Comparison of ENCODE assay signal across 6 cellular contexts in genomic region chr19:7916137-7916907, GRCh38. TPM values are rescaled to one million over a fixed set of nuclear protein-coding genes. Genes with fewer than 3 reads are reported as not detected.
DNase-seq lines count a peak whose midpoint lies in the region; ATAC-seq, FAIRE-seq and TF ChIP-seq lines count a peak whose summit lies in the region.

No MANE protein-coding gene starts in this region.

- no peak overlapping the region for H3K27ac ChIP-seq in K562 (ENCODE audit: extremely low read depth, low read depth, low read length)
- no peak overlapping the region for H3K27ac ChIP-seq in neutrophil

- TF ChIP-seq CTCF in BJ (IDR thresholded peaks at IDR 0.05; ENCODE audit: insufficient read depth, low read depth, low read length): no peak
- no peak for TF ChIP-seq CTCF in K562 (IDR thresholded peaks at IDR 0.05 in 2 of 3, conservative IDR thresholded peaks at IDR 0.05 in 1 of 3; ENCODE audit: insufficient read depth in 2 of 3, low read depth in 1 of 3, low read length in 3 of 3)
- peak; percentile 15 for TF ChIP-seq CTCF in neutrophil (IDR thresholded peaks at IDR 0.05)

- peaks cover 9 to 70% of the 10 kb centered on the region in 2 experiments for H3K4me1 ChIP-seq in K562 (replicated peaks in 1 of 2; ENCODE audit: control insufficient read depth in 2 of 2, insufficient read depth in 2 of 2, low read length in 2 of 2)
- H3K4me1 ChIP-seq in neutrophil (ENCODE audit: control insufficient read depth in 1 of 2, insufficient read depth in 1 of 2, low read depth in 1 of 2, low read length in 1 of 2): peaks cover 30 to 45% of the 10 kb centered on the region in 2 experiments

- H3K79me2 ChIP-seq in K562 (ENCODE audit: control insufficient read depth, insufficient read depth, low read length): peaks cover 14% of the 10 kb centered on the region

- POLR2A ChIA-PET in BJ (lab: Charles Lee): no interaction called here
- POLR2A ChIA-PET in K562 (lab: Yijun Ruan, JAX): interaction anchor here (0.6 to 1.7 kb wide), 2 partner anchors 13 to 88 kb away, joined by 3 to 5 read pairs; partner anchors contain the start of gene MAP2K7
- POLR2A ChIA-PET in HEK293T (lab: Yijun Ruan, JAX): interaction anchor here (0.9 kb wide), 1 partner anchor 13 kb away, joined by 3 read pairs; the partner anchor contains the start of gene MAP2K7

- H2AFZ ChIP-seq in K562 (ENCODE audit: low read depth, low read length): no peak overlapping the region

- H3K4me3 ChIP-seq in BJ (ENCODE audit: low read depth, low read length): peak overlapping the region; percentile 49
- H3K4me3 ChIP-seq in K562: no peak overlapping the region
- H3K4me3 ChIP-seq in neutrophil (ENCODE audit: low read depth in 1 of 2, low read length in 1 of 2): peak overlapping the region in 1 of 2 experiments; percentile 42

- CTCF ChIA-PET in BJ (lab: Yijun Ruan, JAX) (interaction anchor here (0.5 to 1.4 kb wide), 6 partner anchors 8 to 64 kb away, joined by 3 to 6 read pairs (median 3); partner anchors contain the start of gene MAP2K7), K562 (lab: Yijun Ruan, JAX; ENCODE audit: low intra/inter-chr PET ratio) (no interaction called here), HEK293T (lab: Yijun Ruan, JAX) (interaction anchor here (1.1 kb wide), 1 partner anchor 47 kb away, joined by 4 read pairs; no protein-coding TSS in a partner anchor)

- BruUV-seq in K562 (replicated peaks; lab: Mats Ljungman, UMichigan): no TSS peak

- no peak for TF ChIP-seq POLR2A in K562 (conservative IDR thresholded peaks at IDR 0.05)

- intact Hi-C loops in K562 (cut with micrococcal nuclease): no loop called here

- H4K20me1 ChIP-seq in K562 (replicated peaks; ENCODE audit: control insufficient read depth, insufficient read depth, low read length): peaks cover 5% of the 10 kb centered on the region; the same call in 1 of the 2 replicates

- 80% methylated on average over 9 of the region's 90 CpGs for WGBS in K562 (ENCODE audit: insufficient coverage, low coverage, missing lambda C conversion rate)

- H3K36me3 ChIP-seq in BJ (ENCODE audit: control insufficient read depth, insufficient read depth, low read length) (peaks cover 6% of the 10 kb centered on the region), K562 (ENCODE audit: control insufficient read depth, insufficient read depth, low read length) (peaks cover 20% of the 10 kb centered on the region; the same call in 1 of the 3 replicates), neutrophil (peaks cover 22% of the 10 kb centered on the region)

- no peak for TF ChIP-seq EP300 in K562 (IDR thresholded peaks at IDR 0.05; ENCODE audit: low read length)

- H3K4me2 ChIP-seq in K562 (ENCODE audit: insufficient read depth, low read length): no peak overlapping the region

- H3K27me3 ChIP-seq in BJ (ENCODE audit: control insufficient read depth, insufficient read depth, low read length) (no peaks in the 10 kb centered on the region), K562 (ENCODE audit: control insufficient read depth in 2 of 2, insufficient read depth in 2 of 2, low read length in 2 of 2) (no peaks in the 10 kb centered on the region), neutrophil (peaks cover 65% of the 10 kb centered on the region)

- no peak for FAIRE-seq in K562 (lab: Jason Lieb, UNC)

- H3K9ac ChIP-seq in K562 (ENCODE audit: insufficient read depth in 1 of 2, low read depth in 2 of 2, low read length in 2 of 2): no peak overlapping the region

- in situ Hi-C loops in K562 (cut with MboI): no loop called here

- DNase-seq in BJ (ENCODE audit: low read depth): no peak
- peak; percentile 55 for DNase-seq in NCI-H2171 (lab: John Stamatoyannopoulos, UW)
- DNase-seq in K562 (ENCODE audit: extremely low read depth in 1 of 4, low spot score in 3 of 4): no peak
- no peak for DNase-seq in HEK293T (ENCODE audit: extremely low spot score)
- DNase-seq in dermis blood vessel endothelial cell: no peak

- H3K9me3 ChIP-seq in K562 (replicated peaks; ENCODE audit: control insufficient read depth, insufficient read depth, low read depth, low read length) (no peaks in the 10 kb centered on the region), neutrophil (no peaks in the 10 kb centered on the region)

- no peaks in the 10 kb centered on the region for H3K9me1 ChIP-seq in K562 (ENCODE audit: control insufficient read depth, insufficient read depth, low read length)

- ATAC-seq in K562: no peak

- no peak for TF ChIP-seq RAD21 in K562 (CRISPR knock-in tag; conservative IDR thresholded peaks at IDR 0.05 in 1 of 2, IDR thresholded peaks at IDR 0.05 in 1 of 2)

RNA-seq across cellular contexts. Expression of gene TGFBR3L, which starts 1.7 kb away (rescaled TPM):
- polyA plus RNA-seq in BJ (2011; rRNA removed): 0.50 and 0.61 TPM in 2 replicates
- 0.57 and 1.2 TPM in 2 replicates for polyA minus RNA-seq in BJ (2011; rRNA and poly(A)+ RNA removed)
- total RNA-seq in K562 (2011; cell fraction: chromatin; rRNA removed; ENCODE audit: low replicate concordance): 0.69 TPM in 1 of 2 replicates, not detected in the other
- total RNA-seq in K562 (2011; cell fraction: nucleolus; rRNA removed): 0.33 TPM in 1 of 2 replicates, not detected in the other
- not detected in 2 replicates for total RNA-seq in K562 (2011; cell fraction: nucleoplasm; rRNA removed)
- not detected in 2 replicates for total RNA-seq in K562 (2014; rRNA removed)
- total RNA-seq in K562 (2014; rRNA removed; fragmentation: Illumina TruSeq; extraction: Trizol): not detected in 2 replicates
- total RNA-seq in K562 (2015; rRNA removed; fragmentation: Illumina TruSeq; extraction: Trizol): not detected in 2 replicates
- 0.18 TPM in 1 of 2 replicates, not detected in the other for total RNA-seq in K562 (2021)
- 0.08 TPM in 1 of 2 replicates, not detected in the other for polyA plus RNA-seq in K562 (2011; rRNA removed)
- 0.09 TPM in 2 replicates for polyA plus RNA-seq in K562 (2011; cell fraction: cytosol; rRNA removed)
- 0.15 and 0.58 TPM in 2 replicates for polyA plus RNA-seq in K562 (2011; cell fraction: nucleus; rRNA removed)
- 0.26 and 0.28 TPM in 2 replicates for polyA plus RNA-seq in K562 (2012)
- not detected in 2 replicates for polyA plus RNA-seq in K562 (2014; fragmentation: Illumina TruSeq; extraction: Trizol)
- polyA plus RNA-seq in K562 (2014; fragmentation: Nextera tagmentation; extraction: Ambion mirVana): not detected
- not detected in 2 replicates for polyA plus RNA-seq in K562 (2014; rRNA removed)
- polyA minus RNA-seq in K562 (2011; rRNA and poly(A)+ RNA removed): not detected in 2 replicates
- not detected in 2 replicates for polyA minus RNA-seq in K562 (2011; cell fraction: cytosol; rRNA and poly(A)+ RNA removed)
- polyA minus RNA-seq in K562 (2011; cell fraction: nucleus; rRNA and poly(A)+ RNA removed): not detected in 2 replicates
- 0.19 TPM in 1 of 2 replicates, not detected in the other for total RNA-seq in dermis blood vessel endothelial cell

RNA-seq across cellular contexts. Expression of gene SNAPC2, which starts 3.8 kb away (rescaled TPM):
- polyA plus RNA-seq in BJ (2011; rRNA removed) (16.6 and 28.2 TPM in 2 replicates), K562 (2011; rRNA removed) (10.9 and 20.1 TPM in 2 replicates), K562 (2014; fragmentation: Illumina TruSeq; extraction: Trizol) (18.2 and 39.9 TPM in 2 replicates), K562 (2014; fragmentation: Nextera tagmentation; extraction: Ambion mirVana) (1 to 10 TPM in 1 of 2 experiments, under 1 TPM in 1; 0.59 to 1.4 TPM), K562 (2014; rRNA removed) (32.0 and 34.4 TPM in 2 replicates)
- 10.1 and 15.6 TPM in 2 replicates for polyA minus RNA-seq in BJ (2011; rRNA and poly(A)+ RNA removed)
- 4.4 and 13.6 TPM in 2 replicates for total RNA-seq in K562 (2011; cell fraction: chromatin; rRNA removed; ENCODE audit: low replicate concordance)
- 10.9 and 14.3 TPM in 2 replicates for total RNA-seq in K562 (2011; cell fraction: nucleolus; rRNA removed)
- 9.5 and 10.0 TPM in 2 replicates for total RNA-seq in K562 (2011; cell fraction: nucleoplasm; rRNA removed)
- total RNA-seq in K562 (2014; rRNA removed) (30.3 and 42.7 TPM in 2 replicates), K562 (2014; rRNA removed; fragmentation: Illumina TruSeq; extraction: Trizol) (4.1 and 4.2 TPM in 2 replicates), K562 (2015; rRNA removed; fragmentation: Illumina TruSeq; extraction: Trizol) (15.3 and 15.9 TPM in 2 replicates), K562 (2021) (37.1 and 45.1 TPM in 2 replicates), dermis blood vessel endothelial cell (14.1 and 14.3 TPM in 2 replicates)
- 18.7 and 40.5 TPM in 2 replicates for polyA plus RNA-seq in K562 (2011; cell fraction: cytosol; rRNA removed)
- 18.7 and 32.8 TPM in 2 replicates for polyA plus RNA-seq in K562 (2011; cell fraction: nucleus; rRNA removed)
- 30.8 and 37.6 TPM in 2 replicates for polyA plus RNA-seq in K562 (2012)
- 4.3 and 4.8 TPM in 2 replicates for polyA minus RNA-seq in K562 (2011; rRNA and poly(A)+ RNA removed)
- polyA minus RNA-seq in K562 (2011; cell fraction: cytosol; rRNA and poly(A)+ RNA removed): 14.0 and 17.1 TPM in 2 replicates
- polyA minus RNA-seq in K562 (2011; cell fraction: nucleus; rRNA and poly(A)+ RNA removed): 9.7 and 13.1 TPM in 2 replicates

RNA-seq across cellular contexts. Expression of gene CTXN1, which starts 9.6 kb away (rescaled TPM):
- polyA plus RNA-seq in BJ (2011; rRNA removed): 1.3 and 2.0 TPM in 2 replicates
- polyA minus RNA-seq in BJ (2011; rRNA and poly(A)+ RNA removed): 0.57 and 1.2 TPM in 2 replicates
- total RNA-seq in K562 (2011; cell fraction: chromatin; rRNA removed; ENCODE audit: low replicate concordance): 0.67 and 3.5 TPM in 2 replicates
- 6.2 and 8.0 TPM in 2 replicates for total RNA-seq in K562 (2011; cell fraction: nucleolus; rRNA removed)
- 2.6 and 3.4 TPM in 2 replicates for total RNA-seq in K562 (2011; cell fraction: nucleoplasm; rRNA removed)
- total RNA-seq in K562 (2014; rRNA removed): 7.4 and 10.9 TPM in 2 replicates
- 0.15 and 0.19 TPM in 2 replicates for total RNA-seq in K562 (2014; rRNA removed; fragmentation: Illumina TruSeq; extraction: Trizol)
- 1.8 and 2.3 TPM in 2 replicates for total RNA-seq in K562 (2015; rRNA removed; fragmentation: Illumina TruSeq; extraction: Trizol)
- total RNA-seq in K562 (2021): 37.4 and 38.9 TPM in 2 replicates
- 1.3 and 1.4 TPM in 2 replicates for polyA plus RNA-seq in K562 (2011; rRNA removed)
- polyA plus RNA-seq in K562 (2011; cell fraction: cytosol; rRNA removed): 6.3 and 53.8 TPM in 2 replicates
- polyA plus RNA-seq in K562 (2011; cell fraction: nucleus; rRNA removed): 3.6 and 12.2 TPM in 2 replicates
- 4.8 and 15.6 TPM in 2 replicates for polyA plus RNA-seq in K562 (2012)
- polyA plus RNA-seq in K562 (2014; fragmentation: Illumina TruSeq; extraction: Trizol): 1.5 and 4.9 TPM in 2 replicates
- polyA plus RNA-seq in K562 (2014; fragmentation: Nextera tagmentation; extraction: Ambion mirVana): not detected
- polyA plus RNA-seq in K562 (2014; rRNA removed): 9.2 and 14.5 TPM in 2 replicates
- polyA minus RNA-seq in K562 (2011; rRNA and poly(A)+ RNA removed): 0.14 TPM in 1 of 2 replicates, not detected in the other
- polyA minus RNA-seq in K562 (2011; cell fraction: cytosol; rRNA and poly(A)+ RNA removed): 15.8 and 19.9 TPM in 2 replicates
- polyA minus RNA-seq in K562 (2011; cell fraction: nucleus; rRNA and poly(A)+ RNA removed): 2.3 and 2.7 TPM in 2 replicates
- 4.6 and 4.9 TPM in 2 replicates for total RNA-seq in dermis blood vessel endothelial cell

RNA-seq across cellular contexts. Expression of gene MAP2K7, which starts 12.6 kb away (rescaled TPM):
- polyA plus RNA-seq in BJ (2011; rRNA removed): 6.2 and 8.0 TPM in 2 replicates
- polyA minus RNA-seq in BJ (2011; rRNA and poly(A)+ RNA removed): 10.1 and 10.3 TPM in 2 replicates
- total RNA-seq in K562 (2011; cell fraction: chromatin; rRNA removed; ENCODE audit: low replicate concordance): 34.2 and 92.8 TPM in 2 replicates
- total RNA-seq in K562 (2011; cell fraction: nucleolus; rRNA removed): 57.2 and 57.4 TPM in 2 replicates
- total RNA-seq in K562 (2011; cell fraction: nucleoplasm; rRNA removed): 41.1 and 52.7 TPM in 2 replicates
- 19.4 and 23.9 TPM in 2 replicates for total RNA-seq in K562 (2014; rRNA removed)
- 3.1 and 4.1 TPM in 2 replicates for total RNA-seq in K562 (2014; rRNA removed; fragmentation: Illumina TruSeq; extraction: Trizol)
- 11.3 and 12.3 TPM in 2 replicates for total RNA-seq in K562 (2015; rRNA removed; fragmentation: Illumina TruSeq; extraction: Trizol)
- 43.8 and 45.8 TPM in 2 replicates for total RNA-seq in K562 (2021)
- 14.9 and 15.7 TPM in 2 replicates for polyA plus RNA-seq in K562 (2011; rRNA removed)
- 16.0 and 27.0 TPM in 2 replicates for polyA plus RNA-seq in K562 (2011; cell fraction: cytosol; rRNA removed)
- 39.0 and 61.8 TPM in 2 replicates for polyA plus RNA-seq in K562 (2011; cell fraction: nucleus; rRNA removed)
- 29.3 and 31.2 TPM in 2 replicates for polyA plus RNA-seq in K562 (2012)
- 14.1 and 27.3 TPM in 2 replicates for polyA plus RNA-seq in K562 (2014; fragmentation: Illumina TruSeq; extraction: Trizol)
- under 1 TPM; 0.51 to 0.99 TPM for polyA plus RNA-seq in K562 (2014; fragmentation: Nextera tagmentation; extraction: Ambion mirVana)
- polyA plus RNA-seq in K562 (2014; rRNA removed): 37.6 and 40.1 TPM in 2 replicates
- 4.7 and 7.6 TPM in 2 replicates for polyA minus RNA-seq in K562 (2011; rRNA and poly(A)+ RNA removed)
- 17.0 and 17.8 TPM in 2 replicates for polyA minus RNA-seq in K562 (2011; cell fraction: cytosol; rRNA and poly(A)+ RNA removed)
- polyA minus RNA-seq in K562 (2011; cell fraction: nucleus; rRNA and poly(A)+ RNA removed): 14.3 and 15.6 TPM in 2 replicates
- total RNA-seq in dermis blood vessel endothelial cell: 10.4 and 18.8 TPM in 2 replicates

RNA-seq across cellular contexts. Expression of gene TIMM44, which starts 27.1 kb away (rescaled TPM):
- 51.1 and 56.6 TPM in 2 replicates for polyA plus RNA-seq in BJ (2011; rRNA removed)
- 20.1 and 37.0 TPM in 2 replicates for polyA minus RNA-seq in BJ (2011; rRNA and poly(A)+ RNA removed)
- 230 and 405 TPM in 2 replicates for total RNA-seq in K562 (2011; cell fraction: chromatin; rRNA removed; ENCODE audit: low replicate concordance)
- total RNA-seq in K562 (2011; cell fraction: nucleolus; rRNA removed): 274 and 281 TPM in 2 replicates
- 181 and 216 TPM in 2 replicates for total RNA-seq in K562 (2011; cell fraction: nucleoplasm; rRNA removed)
- 211 and 231 TPM in 2 replicates for total RNA-seq in K562 (2014; rRNA removed)
- total RNA-seq in K562 (2014; rRNA removed; fragmentation: Illumina TruSeq; extraction: Trizol): 64.1 and 73.9 TPM in 2 replicates
- 104 and 115 TPM in 2 replicates for total RNA-seq in K562 (2015; rRNA removed; fragmentation: Illumina TruSeq; extraction: Trizol)
- 182 and 186 TPM in 2 replicates for total RNA-seq in K562 (2021)
- polyA plus RNA-seq in K562 (2011; rRNA removed): 60.1 and 74.4 TPM in 2 replicates
- polyA plus RNA-seq in K562 (2011; cell fraction: cytosol; rRNA removed): 89.7 and 229 TPM in 2 replicates
- 223 and 257 TPM in 2 replicates for polyA plus RNA-seq in K562 (2011; cell fraction: nucleus; rRNA removed)
- polyA plus RNA-seq in K562 (2012): 101 and 142 TPM in 2 replicates
- polyA plus RNA-seq in K562 (2014; fragmentation: Illumina TruSeq; extraction: Trizol): 89.3 and 92.8 TPM in 2 replicates
- 10 to 100 TPM; 10.3 to 19.6 TPM for polyA plus RNA-seq in K562 (2014; fragmentation: Nextera tagmentation; extraction: Ambion mirVana)
- polyA plus RNA-seq in K562 (2014; rRNA removed): 205 and 224 TPM in 2 replicates
- 40.4 and 48.9 TPM in 2 replicates for polyA minus RNA-seq in K562 (2011; rRNA and poly(A)+ RNA removed)
- 59.1 and 73.7 TPM in 2 replicates for polyA minus RNA-seq in K562 (2011; cell fraction: cytosol; rRNA and poly(A)+ RNA removed)
- polyA minus RNA-seq in K562 (2011; cell fraction: nucleus; rRNA and poly(A)+ RNA removed): 44.6 and 66.1 TPM in 2 replicates
- total RNA-seq in dermis blood vessel endothelial cell: 44.0 and 53.4 TPM in 2 replicates
